In the genomic region with DNA sequence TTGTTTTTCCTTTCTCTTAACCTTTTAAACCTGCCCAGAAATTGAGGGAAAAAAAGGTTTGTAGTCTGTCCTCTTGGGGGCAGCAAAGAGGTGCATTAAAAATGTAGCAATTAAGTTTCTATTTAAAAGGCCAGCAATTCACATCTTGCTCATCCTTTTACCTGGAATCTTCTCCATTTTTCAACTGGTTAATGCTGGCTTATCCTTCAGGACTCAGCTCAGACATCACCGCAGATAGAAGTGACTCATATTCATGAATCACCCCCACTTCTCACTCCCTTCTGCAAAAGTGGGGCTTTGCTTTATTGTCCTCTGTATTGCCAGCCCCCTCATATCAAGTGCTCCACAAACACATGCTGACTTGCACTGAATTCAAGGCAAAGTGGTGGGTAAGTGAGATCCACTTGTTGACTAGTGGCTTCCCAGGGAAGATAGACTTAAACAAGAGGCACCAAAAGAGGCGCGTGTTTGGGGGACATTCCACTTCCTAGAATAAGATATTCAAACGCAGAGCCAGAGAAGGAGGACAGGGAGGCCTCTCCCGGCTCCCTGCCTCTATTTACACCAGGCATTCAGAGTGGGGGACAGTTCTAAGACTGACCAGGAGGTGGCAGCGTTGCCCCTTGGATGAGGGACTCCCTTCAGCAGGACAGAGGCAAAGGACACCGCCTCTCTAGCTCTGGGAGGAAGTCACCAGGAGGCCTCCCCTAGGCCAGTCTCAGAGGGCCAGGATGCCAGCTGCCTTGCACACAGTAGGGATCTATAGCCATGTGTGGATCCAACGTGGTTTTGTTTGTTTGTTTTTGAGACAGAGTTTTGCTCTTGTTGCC, we compare ENCODE assay signal across 8 cellular contexts. TPM values are rescaled to one million over a fixed set of nuclear protein-coding genes. Genes with fewer than 3 reads are reported as not detected.
DNase-seq lines count a peak whose midpoint lies in the region; ATAC-seq, FAIRE-seq and TF ChIP-seq lines count a peak whose summit lies in the region.

No MANE protein-coding gene starts in this region.

- peak; percentile 84 for DNase-seq in COLO829 (ENCODE audit: low spot score)
- DNase-seq in SHP77 treated with DMSO at 0.1 percent for 48 hours (lab: John Stamatoyannopoulos, UW) = peak; percentile 51
- DNase-seq in activated effector memory CD4-positive, alpha-beta T cell treated with anti-CD3 and anti-CD28 coated beads, Interleukin-2, amount 50 U/mL, for 16 hours = peak; percentile 89
- peak; percentile 68 to 85 for DNase-seq in frontal cortex (ENCODE audit: low spot score in 2 of 2)
- DNase-seq in omental fat pad (ENCODE audit: low spot score) = peak; percentile 97
- DNase-seq in thoracic aorta (ENCODE audit: low spot score) = peak; percentile 62

- H3K9me2 ChIP-seq in Loucy (replicated peaks; ENCODE audit: low read depth, low read length) = no peaks in the 10 kb centered on the region

- peaks cover 37% of the 10 kb centered on the region for H3K4me1 ChIP-seq in Loucy (ENCODE audit: insufficient read depth, low read length, poor library complexity, severe bottlenecking)
- peaks cover 0 to 3% of the 10 kb centered on the region in 2 donors for H3K4me1 ChIP-seq in thoracic aorta (ENCODE audit: control insufficient read depth in 1 of 2, low read depth in 2 of 2)

- TF ChIP-seq CTCF in Loucy (conservative IDR thresholded peaks at IDR 0.05; ENCODE audit: low read length) (peak; percentile 77), omental fat pad (IDR thresholded peaks at IDR 0.05) (peak in 2 of 3 donors; percentile 72 to 85), thoracic aorta (IDR thresholded peaks at IDR 0.05) (peak; percentile 83)

- 0 out of 2 replicates have a peak overlapping the region, but pooled peaks have one; percentile 60 for H2AFZ ChIP-seq in Loucy (ENCODE audit: low read length)

- no peak for FAIRE-seq in frontal cortex (lab: Jason Lieb, UNC)

- peak overlapping the region; percentile 65 for H3K4me2 ChIP-seq in Loucy (ENCODE audit: low read depth, low read length, poor library complexity, severe bottlenecking)

- H3K9ac ChIP-seq in Loucy (ENCODE audit: low read depth, low read length, poor library complexity, severe bottlenecking) = no peak overlapping the region

- H3K27me3 ChIP-seq in Loucy (ENCODE audit: insufficient read depth, low read length, poor library complexity, severe bottlenecking) (no peaks in the 10 kb centered on the region), thoracic aorta (replicated peaks; ENCODE audit: insufficient read depth) (no peaks in the 10 kb centered on the region)

- H3K4me3 ChIP-seq in Loucy (ENCODE audit: low read length, poor library complexity, severe bottlenecking) (peak overlapping the region; percentile 35), thoracic aorta (no peak overlapping the region)

- peak; percentile 52 for ATAC-seq in GM21526 (IDR thresholded peaks at IDR 0.05; ENCODE audit: low FRiP score, unreplicated experiment)
- peak; percentile 85 for ATAC-seq in omental fat pad (ENCODE audit: low FRiP score)
- no peak for ATAC-seq in thoracic aorta (ENCODE audit: insufficient number of reproducible peaks, low FRiP score, low read depth)

- H4K20me1 ChIP-seq in Loucy (ENCODE audit: insufficient read depth, low read length, poor library complexity, severe bottlenecking) = no peaks in the 10 kb centered on the region

- H3K36me3 ChIP-seq in Loucy (ENCODE audit: insufficient read depth, low read length) (no peaks in the 10 kb centered on the region), thoracic aorta (no peaks in the 10 kb centered on the region)

- no peaks in the 10 kb centered on the region for H3F3A ChIP-seq in Loucy (ENCODE audit: low read depth)

- H3K27ac ChIP-seq in thoracic aorta = no peak overlapping the region

- no peaks in the 10 kb centered on the region for H3K79me2 ChIP-seq in Loucy (ENCODE audit: insufficient read depth, low read length)

- H3K9me3 ChIP-seq in Loucy (ENCODE audit: insufficient read depth, low read depth, low read length) (no peaks in the 10 kb centered on the region), thoracic aorta (no peaks in the 10 kb centered on the region)

RNA-seq across cellular contexts. Expression of a gene that starts 23.2 kb away (rescaled TPM):
- total RNA-seq in frontal cortex (under 0.01 TPM), omental fat pad (not detected), thoracic aorta (not detected)
